ENCODE assay signal across 9 cellular contexts in the genomic region with DNA sequence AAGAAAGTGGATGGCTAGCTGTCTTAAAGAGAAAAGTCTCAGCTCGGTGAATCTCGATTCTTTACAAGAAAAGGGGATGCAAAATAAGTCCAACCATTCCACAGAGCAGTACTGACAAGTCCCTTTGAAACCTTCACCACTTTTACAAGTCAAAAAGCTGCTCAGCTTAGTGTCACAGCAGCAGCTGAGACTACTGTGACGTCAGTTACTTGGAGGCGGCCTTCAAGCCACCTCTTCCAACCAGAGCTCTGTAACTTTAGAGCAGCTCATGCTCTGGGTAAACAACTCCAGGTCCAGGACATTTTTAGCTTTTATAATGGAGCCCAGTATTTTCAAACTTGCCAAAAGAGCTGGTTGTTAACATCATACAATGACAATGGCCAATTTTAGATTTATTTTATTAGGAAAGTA. TPM values are rescaled to one million over a fixed set of nuclear protein-coding genes. Genes with fewer than 3 reads are reported as not detected.
A peak's percentile ranks its signal among the peaks of the same experiment; 100 is the strongest.
DNase-seq lines count a peak whose midpoint lies in the region; ATAC-seq, FAIRE-seq and TF ChIP-seq lines count a peak whose summit lies in the region.
"Had no signal": no experiment of that assay in that cellular context is flagged by ENCODE, and none has a peak within 500 bp of the region (broad histone marks: within the 10 kb centered on the region; RNA-seq: fewer than 3 reads in every experiment).

A gene (minus strand): TSS at position 159 of the 411 bp plus-strand sequence. CDS start 5,408 bp downstream, outside the sequence.

- no peak within 1 kb of the TSS for H3K27ac ChIP-seq in PC-3 (ENCODE audit: low read length)
- H3K27ac ChIP-seq in pancreas, result peak within 1 kb of the TSS in 1 of 4 donors; percentile 21

- DNase-seq in Ammon's horn (ENCODE audit: low spot score) (peak; percentile 60), PC-3 (peak; percentile 45), fibroblast of pulmonary artery (ENCODE audit: low read depth) (peak; percentile 82), pancreas (peak in 5 of 6 donors; percentile 41 to 53 (median 45)), NAMALWA (ENCODE audit: low spot score) (no peak)
- no peak for DNase-seq in activated CD8-positive, alpha-beta memory T cell treated with anti-CD3 and anti-CD28 coated beads for 24 hours
- no peak for DNase-seq in stimulated activated CD4-positive, alpha-beta T cell treated with anti-CD3 and anti-CD28 coated beads, Interleukin-4, amount 100 ng/mL, for 24 hours
- no peak for DNase-seq in activated CD4-positive, alpha-beta T cell treated with anti-CD3 and anti-CD28 coated beads, Interleukin-2, amount 50 U/mL, for 1 hour
- DNase-seq: Kasumi-1 had no signal

- POLR2A ChIA-PET in PC-3 (lab: Charles Lee; ENCODE audit: unreplicated experiment), result interaction anchor here (0.9 kb wide), 1 partner anchor 57 kb away, joined by 6 read pairs; no protein-coding TSS in a partner anchor

- 0 out of 2 replicates have a peak within 1 kb of the TSS, but pooled peaks have one; percentile 17 for H2AFZ ChIP-seq in PC-3 (ENCODE audit: low read length)

- BruUV-seq in PC-3 (replicated peaks; lab: Mats Ljungman, UMichigan), result no TSS peak

- H3K4me2 ChIP-seq in PC-3 (ENCODE audit: low read length), result peak within 1 kb of the TSS; percentile 38

- peak; percentile 91 for FAIRE-seq in pancreas (lab: Jason Lieb, UNC)

- no peaks in the 10 kb centered on the region for H4K20me1 ChIP-seq in PC-3 (ENCODE audit: low read length)

- H3K9me3 ChIP-seq in PC-3 (ENCODE audit: low read length), result no peaks in the 10 kb centered on the region
- H3K9me3 ChIP-seq in pancreas, result no peaks in the 10 kb centered on the region

- peak; percentile 81 for ATAC-seq in PC-3
- ATAC-seq in pancreas, result peak; percentile 90 to 96 (median 94)

- H3K4me1 ChIP-seq in PC-3 (ENCODE audit: insufficient read depth, low read length), result peaks cover 20% of the 10 kb centered on the region
- peaks cover 0 to 4% (median 0%) of the 10 kb centered on the region in 3 donors for H3K4me1 ChIP-seq in pancreas

- intact Hi-C loops in PC-3 (cut with micrococcal nuclease), result loop anchor here (2.0 kb wide), 2 partner anchors 38 to 112 kb away; no protein-coding TSS in a partner anchor
- intact Hi-C loops in pancreas (cut with DNase I), result no loop called here

- H3F3A ChIP-seq in PC-3 (ENCODE audit: low read length, unreplicated experiment), result no peaks in the 10 kb centered on the region

- H3K36me3 ChIP-seq in PC-3 (ENCODE audit: low read depth, low read length) (no peaks in the 10 kb centered on the region), pancreas (no peaks in the 10 kb centered on the region)

- no peaks in the 10 kb centered on the region for H3K9me2 ChIP-seq in PC-3 (replicated peaks; ENCODE audit: low read length)

- CTCF ChIA-PET in PC-3 (lab: Charles Lee), result interaction anchor here (1.9 kb wide), 1 partner anchor 57 kb away, joined by 4 read pairs; no protein-coding TSS in a partner anchor

- H3K9ac ChIP-seq in PC-3 (ENCODE audit: low read length), result no peak within 1 kb of the TSS

- no peaks in the 10 kb centered on the region for H3K79me2 ChIP-seq in PC-3 (ENCODE audit: low read length)

- 18 to 34% methylated on average over 4 of the region's 4 CpGs for WGBS in pancreas, 2 donors

- no peak within 1 kb of the TSS for H3K4me3 ChIP-seq in PC-3 (ENCODE audit: low read length)
- peak within 1 kb of the TSS; percentile 43 for H3K4me3 ChIP-seq in fibroblast of pulmonary artery (replicated peaks; ENCODE audit: low read depth, low read length)
- H3K4me3 ChIP-seq in pancreas, result no peak within 1 kb of the TSS

- no peak for TF ChIP-seq CTCF in PC-3 (conservative IDR thresholded peaks at IDR 0.05; ENCODE audit: low read depth, low read length)
- no peak for TF ChIP-seq CTCF in fibroblast of pulmonary artery (IDR thresholded peaks at IDR 0.05; ENCODE audit: low read length, missing control alignments)
- no peak for TF ChIP-seq CTCF in pancreas (IDR thresholded peaks at IDR 0.05)

- no peaks in the 10 kb centered on the region for H3K27me3 ChIP-seq in PC-3 (ENCODE audit: low read length)
- no peaks in the 10 kb centered on the region for H3K27me3 ChIP-seq in pancreas

RNA-seq across cellular contexts. Expression of the gene that starts here (rescaled TPM):
- total RNA-seq in PC-3 (2014; rRNA removed) (0.04 TPM in 1 of 2 replicates, not detected in the other), pancreas (1 to 10 TPM in 3 of 6 donors, under 1 TPM in 3; 0.09 to 1.3 (median 0.72) TPM)
- 1 to 10 TPM; 1.3 to 4.9 TPM for polyA plus RNA-seq in pancreas

Comparison
In these comparisons a context has a peak if more than half of its experiments do, and no peak if none do; other contexts are left out.
1. Peak in DNase-seq, ATAC-seq and H3K4me2 ChIP-seq in PC-3; RNA of the gene not detected or under 1 TPM.
2. DNase-seq: peak in Ammon's horn (single experiment), fibroblast of pulmonary artery (single experiment) and pancreas (5 of 6); none in NAMALWA (single experiment), activated CD8-positive, alpha-beta memory T cell treated with anti-CD3 and anti-CD28 coated beads for 24 hours (single experiment), stimulated activated CD4-positive, alpha-beta T cell treated with anti-CD3 and anti-CD28 coated beads, Interleukin-4, amount 100 ng/mL, for 24 hours (single experiment) and activated CD4-positive, alpha-beta T cell treated with anti-CD3 and anti-CD28 coated beads, Interleukin-2, amount 50 U/mL, for 1 hour (single experiment).